ENCODE assay signal across 1 cellular context in genomic region chr16:9061358-9061813, GRCh38.
A peak's percentile ranks its signal among the peaks of the same experiment; 100 is the strongest.
TF ChIP-seq lines count a peak whose summit lies in the region.

No MANE protein-coding gene starts in this region.

TF ChIP-seq in GM12878, 131 proteins besides CTCF, POLR2A, EP300 and RAD21 (continued from another document):
- no peak for TF ChIP-seq RELB (IDR thresholded peaks at IDR 0.05; ENCODE audit: low read depth)
- TF ChIP-seq SREBF2 (IDR thresholded peaks at IDR 0.05; ENCODE audit: low read length), result no peak
- no peak for TF ChIP-seq RB1 (IDR thresholded peaks at IDR 0.05; ENCODE audit: borderline replicate concordance)
- TF ChIP-seq IKZF2 (IDR thresholded peaks at IDR 0.05), result 0 out of 4 replicates have a peak, but pooled peaks of 1 of the 2 experiments have one; percentile 11
- TF ChIP-seq ZBED1 (IDR thresholded peaks at IDR 0.05; ENCODE audit: borderline replicate concordance), result no peak
- TF ChIP-seq ZZZ3 (IDR thresholded peaks at IDR 0.05; ENCODE audit: control insufficient read depth, insufficient read length, low read depth), result no peak
- TF ChIP-seq RFX5 (IDR thresholded peaks at IDR 0.05; ENCODE audit: low read depth, low read length), result no peak
- TF ChIP-seq BHLHE40 (IDR thresholded peaks at IDR 0.05; ENCODE audit: borderline replicate concordance in 1 of 2, low read depth in 2 of 2, low read length in 1 of 2), result no peak
- no peak for TF ChIP-seq ZNF622 (IDR thresholded peaks at IDR 0.05)
- no peak for TF ChIP-seq MXI1 (IDR thresholded peaks at IDR 0.05; ENCODE audit: low read depth, low read length)
- no peak for TF ChIP-seq HDAC2 (IDR thresholded peaks at IDR 0.05)
- TF ChIP-seq SKIL (IDR thresholded peaks at IDR 0.05; ENCODE audit: low read depth, poor library complexity, severe bottlenecking), result no peak
- no peak for TF ChIP-seq SUZ12 (IDR thresholded peaks at IDR 0.05; ENCODE audit: unreplicated experiment)
- TF ChIP-seq POLR2AphosphoS2 (IDR thresholded peaks at IDR 0.05; ENCODE audit: low read depth, low read length), result no peak
- 0 out of 2 replicates have a peak, but pooled peaks have one; percentile 41 for TF ChIP-seq TCF3 (IDR thresholded peaks at IDR 0.05; ENCODE audit: borderline replicate concordance, insufficient read depth, low read depth, low read length)
- TF ChIP-seq ZNF592 (IDR thresholded peaks at IDR 0.05), result no peak
- no peak for TF ChIP-seq BCL11A (IDR thresholded peaks at IDR 0.05; ENCODE audit: low read depth, low read length)
- no peak for TF ChIP-seq MLLT1 (IDR thresholded peaks at IDR 0.05)
- TF ChIP-seq HDGF (IDR thresholded peaks at IDR 0.05), result no peak
- TF ChIP-seq YY1 (IDR thresholded peaks at IDR 0.05; ENCODE audit: low read depth, low read length), result no peak
- no peak for TF ChIP-seq LARP7 (IDR thresholded peaks at IDR 0.05)
